ENCODE assay signal across 8 cellular contexts in the genomic region with DNA sequence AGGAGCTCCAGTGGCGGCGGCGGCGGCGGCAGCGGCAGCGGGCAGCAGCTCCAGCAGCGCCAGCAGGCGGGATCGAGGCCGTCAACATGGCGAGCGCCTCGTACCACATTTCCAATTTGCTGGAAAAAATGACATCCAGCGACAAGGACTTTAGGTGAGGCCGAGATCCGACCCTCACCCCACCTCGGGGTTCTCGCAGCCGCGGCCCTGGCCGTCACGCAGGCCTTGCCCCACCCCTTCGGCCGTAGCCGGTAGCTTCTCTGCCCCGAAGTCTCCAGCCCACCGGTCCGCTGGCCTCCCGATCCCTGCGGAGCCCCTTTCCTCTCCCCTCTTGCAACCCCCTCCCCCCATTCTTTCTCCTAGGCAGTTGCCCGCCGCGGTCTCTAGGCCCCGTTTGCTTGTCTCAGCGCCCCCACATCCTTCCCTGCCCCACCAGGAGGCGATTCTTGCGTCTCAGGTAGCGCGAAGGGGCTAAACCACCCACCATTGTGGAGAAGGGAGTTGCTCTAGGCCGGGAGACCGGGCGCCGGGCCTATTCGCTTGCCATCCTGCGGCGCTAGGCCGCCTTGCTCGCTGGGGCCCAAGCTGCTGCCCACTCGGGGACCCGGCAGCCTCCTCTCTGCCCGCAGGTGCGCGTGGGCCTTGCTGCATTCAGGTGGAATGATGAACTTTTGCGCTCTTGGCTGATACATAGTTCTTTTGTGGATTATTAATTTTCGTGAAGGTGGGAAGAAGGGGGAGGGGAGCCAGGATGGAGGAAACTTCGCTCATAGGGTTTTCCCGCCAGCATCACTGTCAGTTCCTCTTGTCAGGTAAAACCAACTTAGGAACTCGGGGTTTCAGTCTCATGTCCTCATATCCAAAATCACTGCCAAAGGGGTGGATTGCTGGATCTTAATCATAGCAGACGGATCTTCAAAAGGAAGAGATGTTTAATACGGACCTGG. TPM values are rescaled to one million over a fixed set of nuclear protein-coding genes. Genes with fewer than 3 reads are reported as not detected.
DNase-seq lines count a peak whose midpoint lies in the region; ATAC-seq and TF ChIP-seq lines count a peak whose summit lies in the region.

No MANE protein-coding gene starts in this region.

- peaks cover 32 to 36% of the 10 kb centered on the region in 2 donors for H3K4me1 Mint-ChIP-seq in natural killer cell treated with Interleukin-12 subunit alpha and Interleukin-12 subunit beta and Interleukin-15 and Interleukin-18, amount 100 ng/mL, for 72 hours (ENCODE audit: low read depth in 2 of 2)
- H3K4me1 Mint-ChIP-seq in stimulated activated naive CD8-positive, alpha-beta T cell treated with anti-CD3 and anti-CD28 coated beads, Interleukin-15, Interleukin-2, amounts not matched to agents 100 ng/mL and 50 ng/mL, for 24 hours (ENCODE audit: low read depth) = peaks cover 60% of the 10 kb centered on the region

- TF ChIP-seq EP300 in esophagus muscularis mucosa (IDR thresholded peaks at IDR 0.05) = no peak

- H3K27ac ChIP-seq in esophagus muscularis mucosa (replicated peaks in 1 of 4) = peak overlapping the region; percentile 95 to 99 (median 97)

- no peaks in the 10 kb centered on the region for H3K9me3 Mint-ChIP-seq in natural killer cell treated with Interleukin-12 subunit alpha and Interleukin-12 subunit beta and Interleukin-15 and Interleukin-18, amount 100 ng/mL, for 72 hours
- H3K9me3 Mint-ChIP-seq in stimulated activated naive CD8-positive, alpha-beta T cell treated with anti-CD3 and anti-CD28 coated beads, Interleukin-15, Interleukin-2, amounts not matched to agents 100 ng/mL and 50 ng/mL, for 24 hours = peaks cover 3% of the 10 kb centered on the region

- whole genome bisulfite sequencing in esophagus muscularis mucosa = under 1% methylated on average over 22 of the region's 61 CpGs

- TF ChIP-seq POLR2A in esophagus muscularis mucosa (IDR thresholded peaks at IDR 0.05; ENCODE audit: low read depth) = no peak

- no peaks in the 10 kb centered on the region for H3K9me3 ChIP-seq in esophagus muscularis mucosa

- H3K4me3 ChIP-seq in esophagus muscularis mucosa = peak overlapping the region; percentile 76 to 95 (median 84)

- peaks cover 6% of the 10 kb centered on the region for H3K36me3 Mint-ChIP-seq in natural killer cell treated with Interleukin-12 subunit alpha and Interleukin-12 subunit beta and Interleukin-15 and Interleukin-18, amount 100 ng/mL, for 72 hours
- H3K36me3 Mint-ChIP-seq in stimulated activated naive CD8-positive, alpha-beta T cell treated with anti-CD3 and anti-CD28 coated beads, Interleukin-15, Interleukin-2, amounts not matched to agents 100 ng/mL and 50 ng/mL, for 24 hours (ENCODE audit: low read depth) = peaks cover 37% of the 10 kb centered on the region

- DNase-seq in AG08395 (ENCODE audit: low spot score) (peak; percentile 2), NCI-H774 (lab: John Stamatoyannopoulos, UW) (peak; percentile 44), activated T-cell treated with anti-CD3 and anti-CD28 coated beads for 48 hours (ENCODE audit: low read depth) (peak; percentile 34), esophagus muscularis mucosa (ENCODE audit: extremely low spot score) (no peak)
- peak; percentile 64 for DNase-seq in natural killer cell treated with Interleukin-12 subunit alpha and Interleukin-12 subunit beta and Interleukin-15 and Interleukin-18, amount 100 ng/mL, for 72 hours (ENCODE audit: low spot score)

- H3K36me3 ChIP-seq in esophagus muscularis mucosa = no peaks in the 10 kb centered on the region

- H3K4me1 ChIP-seq in esophagus muscularis mucosa = peaks cover 43 to 59% (median 52%) of the 10 kb centered on the region in 4 donors

- no peaks in the 10 kb centered on the region for H3K27me3 ChIP-seq in esophagus muscularis mucosa

- H3K27ac Mint-ChIP-seq in natural killer cell treated with Interleukin-12 subunit alpha and Interleukin-12 subunit beta and Interleukin-15 and Interleukin-18, amount 100 ng/mL, for 72 hours = peak overlapping the region; percentile 96 to 98
- peak overlapping the region; percentile 100 for H3K27ac Mint-ChIP-seq in stimulated activated naive CD8-positive, alpha-beta T cell treated with anti-CD3 and anti-CD28 coated beads, Interleukin-15, Interleukin-2, amounts not matched to agents 100 ng/mL and 50 ng/mL, for 24 hours

- ATAC-seq in GM18861 (IDR thresholded peaks at IDR 0.05; ENCODE audit: unreplicated experiment) (peak; percentile 2), HG03139 (IDR thresholded peaks at IDR 0.05; ENCODE audit: unreplicated experiment) (peak; percentile 6)
- ATAC-seq in natural killer cell treated with Interleukin-12 subunit alpha and Interleukin-12 subunit beta and Interleukin-15 and Interleukin-18, amount 100 ng/mL, for 72 hours = peak; percentile 4 to 9

- no peaks in the 10 kb centered on the region for H3K27me3 Mint-ChIP-seq in natural killer cell treated with Interleukin-12 subunit alpha and Interleukin-12 subunit beta and Interleukin-15 and Interleukin-18, amount 100 ng/mL, for 72 hours
- H3K27me3 Mint-ChIP-seq in stimulated activated naive CD8-positive, alpha-beta T cell treated with anti-CD3 and anti-CD28 coated beads, Interleukin-15, Interleukin-2, amounts not matched to agents 100 ng/mL and 50 ng/mL, for 24 hours = no peaks in the 10 kb centered on the region

- H3K4me3 Mint-ChIP-seq in natural killer cell treated with Interleukin-12 subunit alpha and Interleukin-12 subunit beta and Interleukin-15 and Interleukin-18, amount 100 ng/mL, for 72 hours = peak overlapping the region; percentile 85
- peak overlapping the region; percentile 92 for H3K4me3 Mint-ChIP-seq in stimulated activated naive CD8-positive, alpha-beta T cell treated with anti-CD3 and anti-CD28 coated beads, Interleukin-15, Interleukin-2, amounts not matched to agents 100 ng/mL and 50 ng/mL, for 24 hours

- peak in 2 of 3 experiments; percentile 2 to 5 for TF ChIP-seq CTCF in esophagus muscularis mucosa (IDR thresholded peaks at IDR 0.05)

- intact Hi-C loops in esophagus muscularis mucosa (cut with DNase I) = loop anchor here (10.0 kb wide), 1 partner anchor 375 kb away; the partner anchor contains the start of gene DYRK2

RNA-seq across cellular contexts. Expression of gene CAND1, which starts 0.7 kb away (rescaled TPM):
- total RNA-seq in esophagus muscularis mucosa = 10 to 100 TPM; 56.8 to 85.3 (median 75.7) TPM
- total RNA-seq in natural killer cell treated with Interleukin-12 subunit alpha and Interleukin-12 subunit beta and Interleukin-15 and Interleukin-18, amount 100 ng/mL, for 72 hours = 100 to 1,000 TPM; 140 to 161 TPM
